In the genomic region with DNA sequence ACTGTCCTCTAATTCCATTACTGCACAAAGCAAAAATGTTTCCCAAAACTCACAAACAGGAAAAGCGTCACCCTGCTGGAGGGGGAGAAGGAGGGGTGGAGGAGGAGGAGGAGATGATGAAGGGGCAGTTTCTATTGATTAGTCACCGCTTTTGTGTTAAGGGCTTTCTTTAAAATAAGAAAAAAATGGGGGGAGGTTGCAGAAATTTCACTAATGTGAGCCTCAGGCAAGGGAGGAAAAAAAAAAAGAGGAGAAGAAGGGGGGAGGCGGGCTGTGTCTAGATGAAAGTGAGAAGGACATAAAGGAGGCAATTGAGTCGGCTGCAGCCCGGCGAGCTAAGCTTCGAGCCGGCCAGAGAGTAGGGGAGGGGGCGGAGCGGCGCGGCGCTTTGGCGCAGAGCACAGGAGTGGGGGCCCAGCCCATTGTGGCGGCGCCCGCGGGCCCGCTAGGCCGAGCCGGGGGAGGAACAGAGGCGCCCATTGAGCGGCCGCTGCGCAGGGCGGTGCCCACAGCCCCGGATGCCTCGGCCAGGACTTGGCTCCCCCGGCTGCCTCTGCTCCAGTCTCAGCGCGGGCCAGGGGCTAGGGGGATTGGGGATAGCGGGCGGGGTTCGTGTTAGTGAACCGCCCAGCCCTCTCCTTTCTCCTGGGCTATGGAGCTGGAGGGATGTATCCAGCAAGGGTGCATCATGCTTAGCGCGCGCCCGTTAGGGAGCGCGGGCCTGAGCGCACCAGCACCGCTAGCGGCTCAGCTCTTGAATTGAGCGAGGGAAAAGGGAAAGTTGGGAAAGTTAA, we compare ENCODE assay signal across 9 cellular contexts. TPM values are rescaled to one million over a fixed set of nuclear protein-coding genes. Genes with fewer than 3 reads are reported as not detected.
DNase-seq lines count a peak whose midpoint lies in the region; ATAC-seq and TF ChIP-seq lines count a peak whose summit lies in the region.
"Had no signal": no experiment of that assay in that cellular context is flagged by ENCODE, and none has a peak within 500 bp of the region (broad histone marks: within the 10 kb centered on the region; RNA-seq: fewer than 3 reads in every experiment).

No MANE protein-coding gene starts in this region.

- no peaks in the 10 kb centered on the region for H3K36me3 Mint-ChIP-seq in glutamatergic neuron (ENCODE audit: unreplicated experiment)

- no peaks in the 10 kb centered on the region for H4K20me1 ChIP-seq in smooth muscle cell (ENCODE audit: low read depth)

- H3K79me2 ChIP-seq in smooth muscle cell (ENCODE audit: low read depth): no peaks in the 10 kb centered on the region

- peak overlapping the region; percentile 79 for H3K4me3 Mint-ChIP-seq in glutamatergic neuron (ENCODE audit: unreplicated experiment)
- H3K4me3 Mint-ChIP-seq: effector memory CD8-positive, alpha-beta T cell had no signal

- no peaks in the 10 kb centered on the region for H3F3A ChIP-seq in smooth muscle cell (ENCODE audit: low read depth)

- no peak overlapping the region for H3K9ac ChIP-seq in smooth muscle cell (ENCODE audit: low read depth)

- no peak overlapping the region for H3K27ac ChIP-seq in smooth muscle cell (ENCODE audit: low read depth)

- H3K4me1 ChIP-seq in smooth muscle cell (ENCODE audit: low read depth): peaks cover 35% of the 10 kb centered on the region

- peak overlapping the region; percentile 29 for H3K4me3 ChIP-seq in smooth muscle cell

- peaks cover 11% of the 10 kb centered on the region for H3K9me3 Mint-ChIP-seq in glutamatergic neuron (ENCODE audit: unreplicated experiment)

- H3K4me1 Mint-ChIP-seq in glutamatergic neuron (ENCODE audit: low read depth, unreplicated experiment): peaks cover 17% of the 10 kb centered on the region

- WGBS in smooth muscle cell (ENCODE audit: low lambda C conversion rate): 0% methylated on average over 35 of the region's 45 CpGs

- TF ChIP-seq CTCF in glutamatergic neuron (IDR thresholded peaks at IDR 0.05; ENCODE audit: partially characterized antibody, unreplicated experiment) (no peak), smooth muscle cell (IDR thresholded peaks at IDR 0.05; ENCODE audit: borderline replicate concordance, insufficient read depth, poor library complexity, severe bottlenecking) (no peak)

- DNase-seq in DMS79 treated with DMSO at 0.1 percent for 48 hours (lab: John Stamatoyannopoulos, UW) (peak; percentile 9), DMS79 (lab: John Stamatoyannopoulos, UW) (no peak), NCI-H748 (lab: John Stamatoyannopoulos, UW; ENCODE audit: unreplicated experiment) (peak; percentile 81), glutamatergic neuron (peak; percentile 61), smooth muscle cell (lab: John Stamatoyannopoulos, UW; ENCODE audit: unreplicated experiment) (no peak), NCI-H146 (lab: John Stamatoyannopoulos, UW) (no peak)
- DNase-seq: effector memory CD8-positive, alpha-beta T cell had no signal

- peak overlapping the region; percentile 75 for H3K4me2 ChIP-seq in smooth muscle cell

- H3K9me3 ChIP-seq in smooth muscle cell (replicated peaks; ENCODE audit: low read depth): no peaks in the 10 kb centered on the region

- no peak overlapping the region for H3K27ac Mint-ChIP-seq in glutamatergic neuron (ENCODE audit: unreplicated experiment)
- H3K27ac Mint-ChIP-seq: effector memory CD8-positive, alpha-beta T cell had no signal

- peaks cover 37% of the 10 kb centered on the region for H3K27me3 Mint-ChIP-seq in glutamatergic neuron (ENCODE audit: unreplicated experiment)

- H3K27me3 ChIP-seq in smooth muscle cell (ENCODE audit: low read depth): peaks cover 100% of the 10 kb centered on the region

- ATAC-seq in GM19328 (IDR thresholded peaks at IDR 0.05; ENCODE audit: unreplicated experiment) (no peak), GM18907 (IDR thresholded peaks at IDR 0.05; ENCODE audit: unreplicated experiment) (no peak)
- ATAC-seq: effector memory CD8-positive, alpha-beta T cell had no signal

- no peaks in the 10 kb centered on the region for H3K36me3 ChIP-seq in smooth muscle cell (ENCODE audit: low read depth)

- H2AFZ ChIP-seq in smooth muscle cell (ENCODE audit: low read depth): no peak overlapping the region

RNA-seq across cellular contexts. Expression of gene PAX3, which starts 7.9 kb away (rescaled TPM):
- total RNA-seq in glutamatergic neuron (ENCODE audit: unreplicated experiment): 31.2 TPM
- 0.94 TPM in 1 of 2 replicates, not detected in the other for total RNA-seq in smooth muscle cell
- not detected in 2 replicates for polyA plus RNA-seq in smooth muscle cell

Comparison
In these comparisons a context has a peak if more than half of its experiments do, and no peak if none do; other contexts are left out.
1. DNase-seq: peak in DMS79 treated with DMSO at 0.1 percent for 48 hours (single experiment), NCI-H748 (single experiment) and glutamatergic neuron (single experiment); none in DMS79 (single experiment), smooth muscle cell (single experiment) and NCI-H146 (single experiment).
2. RNA of gene PAX3, which starts 7.9 kb away (total RNA-seq): 31.2 TPM in glutamatergic neuron (single experiment); 0.94 TPM in smooth muscle cell; every median in the first group is over 10 times any median in the second.